1 cellular context compared by ENCODE assay signal in genomic region chr17:2064511-2064910, GRCh38.
TF ChIP-seq lines count a peak whose summit lies in the region.

No MANE protein-coding gene starts in this region.

TF ChIP-seq in IMR-90, 13 proteins besides CTCF, POLR2A, EP300 and RAD21:
- no peak for TF ChIP-seq CHD1 (IDR thresholded peaks at IDR 0.05; ENCODE audit: low read depth, low read length)
- no peak for TF ChIP-seq RCOR1 (IDR thresholded peaks at IDR 0.05; ENCODE audit: insufficient replicate concordance, low read length)
- no peak for TF ChIP-seq SMC3 (IDR thresholded peaks at IDR 0.05; ENCODE audit: low read depth, low read length)
- no peak for TF ChIP-seq MAFK (IDR thresholded peaks at IDR 0.05; ENCODE audit: low read depth, low read length)
- no peak for TF ChIP-seq RFX5 (IDR thresholded peaks at IDR 0.05; ENCODE audit: low read depth, low read length)
- no peak for TF ChIP-seq NFE2L2 (IDR thresholded peaks at IDR 0.05; ENCODE audit: low read depth, low read length)
- TF ChIP-seq FOS (IDR thresholded peaks at IDR 0.05; ENCODE audit: low read depth, low read length): no peak
- no peak for TF ChIP-seq MXI1 (IDR thresholded peaks at IDR 0.05; ENCODE audit: borderline replicate concordance, low read depth, low read length)
- TF ChIP-seq USF2 (IDR thresholded peaks at IDR 0.05; ENCODE audit: low read depth, low read length): no peak
- TF ChIP-seq, protein P1, sequence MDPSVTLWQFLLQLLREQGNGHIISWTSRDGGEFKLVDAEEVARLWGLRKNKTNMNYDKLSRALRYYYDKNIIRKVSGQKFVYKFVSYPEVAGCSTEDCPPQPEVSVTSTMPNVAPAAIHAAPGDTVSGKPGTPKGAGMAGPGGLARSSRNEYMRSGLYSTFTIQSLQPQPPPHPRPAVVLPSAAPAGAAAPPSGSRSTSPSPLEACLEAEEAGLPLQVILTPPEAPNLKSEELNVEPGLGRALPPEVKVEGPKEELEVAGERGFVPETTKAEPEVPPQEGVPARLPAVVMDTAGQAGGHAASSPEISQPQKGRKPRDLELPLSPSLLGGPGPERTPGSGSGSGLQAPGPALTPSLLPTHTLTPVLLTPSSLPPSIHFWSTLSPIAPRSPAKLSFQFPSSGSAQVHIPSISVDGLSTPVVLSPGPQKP (IDR thresholded peaks at IDR 0.05; ENCODE audit: borderline replicate concordance, low read depth, low read length): no peak
- TF ChIP-seq BHLHE40 (IDR thresholded peaks at IDR 0.05; ENCODE audit: low read depth, low read length): no peak
- no peak for TF ChIP-seq MAZ (IDR thresholded peaks at IDR 0.05; ENCODE audit: borderline replicate concordance, low read depth, low read length)
- TF ChIP-seq CEBPB (IDR thresholded peaks at IDR 0.05; ENCODE audit: low read depth, low read length): no peak
